ENCODE assay signal across 16 cellular contexts in the genomic region with DNA sequence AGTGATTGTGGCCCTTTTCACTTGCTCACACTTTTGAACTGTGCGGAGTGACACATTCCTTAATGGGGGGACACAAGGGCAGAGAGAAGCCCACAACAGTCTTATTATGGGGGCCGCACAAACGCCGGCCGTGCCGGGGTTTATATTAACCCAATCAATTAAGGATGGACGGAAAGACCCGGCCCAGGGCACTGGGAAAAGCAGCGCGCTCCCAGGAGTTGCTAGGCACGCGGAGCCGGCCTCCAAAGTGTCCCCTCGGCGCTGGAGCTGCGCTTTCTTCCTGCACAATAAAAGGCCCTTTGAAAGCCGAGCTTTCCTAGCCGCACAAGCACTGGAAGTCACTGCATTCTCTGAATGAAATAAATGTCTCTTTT.
DNase-seq lines count a peak whose midpoint lies in the region; ATAC-seq, FAIRE-seq and TF ChIP-seq lines count a peak whose summit lies in the region.
"Had no signal": no experiment of that assay in that cellular context is flagged by ENCODE, and none has a peak within 500 bp of the region (broad histone marks: within the 10 kb centered on the region; RNA-seq: fewer than 3 reads in every experiment).

No MANE protein-coding gene starts in this region.

- peaks cover 18 to 29% (median 22%) of the 10 kb centered on the region in 11 experiments for H3K9me3 ChIP-seq in BLaER1 treated with 17β-estradiol and CSF1 and Interleukin-3, amounts not matched to agents 10 nM and 100 nM (replicated peaks in 1 of 11)
- peaks cover 4% of the 10 kb centered on the region for H3K9me3 ChIP-seq in astrocyte (ENCODE audit: insufficient read depth, low read depth, low read length)
- H3K9me3 ChIP-seq in neuron (ENCODE audit: low read length): no peaks in the 10 kb centered on the region

- H3K27me3 Mint-ChIP-seq in astrocyte (ENCODE audit: low read depth, unreplicated experiment) (peaks cover 8% of the 10 kb centered on the region), immature natural killer cell (ENCODE audit: low read depth in 3 of 3) (peaks cover 0 to 8% (median 3%) of the 10 kb centered on the region in 3 donors)
- no peaks in the 10 kb centered on the region for H3K27me3 Mint-ChIP-seq in stimulated activated naive B cell treated with anti-CD40 and anti-IgM and Interleukin-4, amounts not matched to agents 10 μg/mL and 1 μg/mL and 100 μg/mL, for 72 hours
- H3K27me3 Mint-ChIP-seq: CD4-positive, alpha-beta T cell had no signal

- ATAC-seq in GM18519 (IDR thresholded peaks at IDR 0.05; ENCODE audit: low FRiP score, unreplicated experiment): no peak
- no peak for ATAC-seq in stimulated activated naive B cell treated with anti-CD40 and anti-IgM and Interleukin-4, amounts not matched to agents 10 μg/mL and 1 μg/mL and 100 μg/mL, for 72 hours (replicated peaks)

- peak overlapping the region; percentile 26 for H2AFZ ChIP-seq in astrocyte (ENCODE audit: low read depth, low read length)
- H2AFZ ChIP-seq in neuron (ENCODE audit: low read depth, low read length): peak overlapping the region; percentile 33

- no peak for FAIRE-seq in astrocyte (lab: Jason Lieb, UNC)
- FAIRE-seq: H54 had no signal

- no peak for DNase-seq in astrocyte (ENCODE audit: low read depth)
- peak in 38 of 42 donors; percentile 10 to 70 (median 42) for DNase-seq in head of caudate nucleus
- no peak for DNase-seq in immature natural killer cell
- DNase-seq in NCI-H2196 treated with DMSO at 0.1 percent for 48 hours (lab: John Stamatoyannopoulos, UW; ENCODE audit: unreplicated experiment): no peak
- no peak for DNase-seq in stimulated activated naive B cell treated with anti-CD40 and anti-IgM and Interleukin-4, amounts not matched to agents 10 μg/mL and 1 μg/mL and 100 μg/mL, for 72 hours
- DNase-seq: CD4-positive, alpha-beta T cell; DMS79; GF-D8; Karpas-422; NCI-H2029; NCI-H510A treated with DMSO at 0.1 percent for 48 hours; SIG-M5 had no signal

- H3K9me3 Mint-ChIP-seq in astrocyte (ENCODE audit: unreplicated experiment): peaks cover 4% of the 10 kb centered on the region
- peaks cover 5 to 31% (median 14%) of the 10 kb centered on the region in 6 donors for H3K9me3 Mint-ChIP-seq in immature natural killer cell
- peaks cover 6 to 12% of the 10 kb centered on the region in 2 donors for H3K9me3 Mint-ChIP-seq in stimulated activated naive B cell treated with anti-CD40 and anti-IgM and Interleukin-4, amounts not matched to agents 10 μg/mL and 1 μg/mL and 100 μg/mL, for 72 hours

- H3K27ac ChIP-seq in BLaER1 treated with 17β-estradiol and CSF1 and Interleukin-3, amounts not matched to agents 10 nM and 100 nM: peak overlapping the region in 3 of 11 experiments; percentile 57 to 72 (median 69); a peak in 5 of 22 replicates
- H3K27ac ChIP-seq in astrocyte (ENCODE audit: low read depth, low read length): no peak overlapping the region

- H3K4me2 ChIP-seq in BLaER1 treated with 17β-estradiol and CSF1 and Interleukin-3, amounts not matched to agents 10 nM and 100 nM: peak overlapping the region in 10 of 11 experiments; percentile 67 to 87 (median 74); a peak in 19 of 22 replicates
- H3K4me2 ChIP-seq in astrocyte (ENCODE audit: low read length): peak overlapping the region; percentile 39

- H3K27ac Mint-ChIP-seq in astrocyte (ENCODE audit: unreplicated experiment) (no peak overlapping the region), immature natural killer cell (no peak overlapping the region)
- no peak overlapping the region for H3K27ac Mint-ChIP-seq in stimulated activated naive B cell treated with anti-CD40 and anti-IgM and Interleukin-4, amounts not matched to agents 10 μg/mL and 1 μg/mL and 100 μg/mL, for 72 hours
- H3K27ac Mint-ChIP-seq: CD4-positive, alpha-beta T cell had no signal

- H4K20me1 ChIP-seq in BLaER1 treated with 17β-estradiol and CSF1 and Interleukin-3, amounts not matched to agents 10 nM and 100 nM: no peaks in the 10 kb centered on the region
- H4K20me1 ChIP-seq in astrocyte (ENCODE audit: insufficient read depth, low read length): no peaks in the 10 kb centered on the region

- no peaks in the 10 kb centered on the region for H3K79me2 ChIP-seq in astrocyte (ENCODE audit: insufficient read depth, low read length)

- peaks cover 13 to 34% (median 31%) of the 10 kb centered on the region in 10 experiments for H3K4me1 ChIP-seq in BLaER1 treated with 17β-estradiol and CSF1 and Interleukin-3, amounts not matched to agents 10 nM and 100 nM
- H3K4me1 ChIP-seq in astrocyte (ENCODE audit: insufficient read depth, low read length) (no peaks in the 10 kb centered on the region), neuron (ENCODE audit: insufficient read depth, low read length) (peaks cover 34% of the 10 kb centered on the region)

- no peaks in the 10 kb centered on the region for H3K27me3 ChIP-seq in BLaER1 treated with 17β-estradiol and CSF1 and Interleukin-3, amounts not matched to agents 10 nM and 100 nM
- peaks cover 4% of the 10 kb centered on the region for H3K27me3 ChIP-seq in astrocyte (ENCODE audit: insufficient read depth, low read length)
- H3K27me3 ChIP-seq in neuron (ENCODE audit: insufficient read depth, low read length): no peaks in the 10 kb centered on the region

- intact Hi-C loops in head of caudate nucleus (cut with DNase I): no loop called here

- no peak overlapping the region for H3K4me3 ChIP-seq in BLaER1 treated with 17β-estradiol and CSF1 and Interleukin-3, amounts not matched to agents 10 nM and 100 nM
- H3K4me3 ChIP-seq in astrocyte (ENCODE audit: insufficient read depth, low read depth, low read length): no peak overlapping the region
- peak overlapping the region; percentile 34 for H3K4me3 ChIP-seq in neuron (ENCODE audit: low read length)

- peaks cover 0 to 4% (median 0%) of the 10 kb centered on the region in 11 experiments; a peak in 1 of 22 replicates for H3K36me3 ChIP-seq in BLaER1 treated with 17β-estradiol and CSF1 and Interleukin-3, amounts not matched to agents 10 nM and 100 nM
- no peaks in the 10 kb centered on the region for H3K36me3 ChIP-seq in astrocyte (ENCODE audit: insufficient read depth, low read length)
- H3K36me3 ChIP-seq in neuron (ENCODE audit: insufficient read depth, low read length): no peaks in the 10 kb centered on the region

- H3K4me1 Mint-ChIP-seq in astrocyte (ENCODE audit: low read depth, unreplicated experiment) (no peaks in the 10 kb centered on the region), immature natural killer cell (peaks cover 6 to 7% of the 10 kb centered on the region in 2 donors)
- no peaks in the 10 kb centered on the region for H3K4me1 Mint-ChIP-seq in stimulated activated naive B cell treated with anti-CD40 and anti-IgM and Interleukin-4, amounts not matched to agents 10 μg/mL and 1 μg/mL and 100 μg/mL, for 72 hours

- H3K36me3 Mint-ChIP-seq in astrocyte (ENCODE audit: low read depth, unreplicated experiment) (no peaks in the 10 kb centered on the region), immature natural killer cell (no peaks in the 10 kb centered on the region)
- no peaks in the 10 kb centered on the region for H3K36me3 Mint-ChIP-seq in stimulated activated naive B cell treated with anti-CD40 and anti-IgM and Interleukin-4, amounts not matched to agents 10 μg/mL and 1 μg/mL and 100 μg/mL, for 72 hours

- peak overlapping the region in 2 of 11 experiments; percentile 4 to 36; a peak in 1 of 22 replicates for H3K9ac ChIP-seq in BLaER1 treated with 17β-estradiol and CSF1 and Interleukin-3, amounts not matched to agents 10 nM and 100 nM
- no peak overlapping the region for H3K9ac ChIP-seq in astrocyte (ENCODE audit: low read length)

- no peak for TF ChIP-seq CTCF in astrocyte (IDR thresholded peaks at IDR 0.05; ENCODE audit: insufficient read depth, low read depth, low read length)

- H3K4me3 Mint-ChIP-seq in astrocyte (ENCODE audit: unreplicated experiment) (no peak overlapping the region), immature natural killer cell (no peak overlapping the region)
- H3K4me3 Mint-ChIP-seq in stimulated activated naive B cell treated with anti-CD40 and anti-IgM and Interleukin-4, amounts not matched to agents 10 μg/mL and 1 μg/mL and 100 μg/mL, for 72 hours: no peak overlapping the region
- H3K4me3 Mint-ChIP-seq: CD4-positive, alpha-beta T cell had no signal

Comparison
In these comparisons a context has a peak if more than half of its experiments do, and no peak if none do; other contexts are left out.
1. DNase-seq: peak in head of caudate nucleus (38 of 42); none in astrocyte (single experiment), immature natural killer cell (0 of 3), NCI-H2196 treated with DMSO at 0.1 percent for 48 hours (single experiment) and stimulated activated naive B cell treated with anti-CD40 and anti-IgM and Interleukin-4, amounts not matched to agents 10 μg/mL and 1 μg/mL and 100 μg/mL, for 72 hours (single experiment).